In the genomic region with DNA sequence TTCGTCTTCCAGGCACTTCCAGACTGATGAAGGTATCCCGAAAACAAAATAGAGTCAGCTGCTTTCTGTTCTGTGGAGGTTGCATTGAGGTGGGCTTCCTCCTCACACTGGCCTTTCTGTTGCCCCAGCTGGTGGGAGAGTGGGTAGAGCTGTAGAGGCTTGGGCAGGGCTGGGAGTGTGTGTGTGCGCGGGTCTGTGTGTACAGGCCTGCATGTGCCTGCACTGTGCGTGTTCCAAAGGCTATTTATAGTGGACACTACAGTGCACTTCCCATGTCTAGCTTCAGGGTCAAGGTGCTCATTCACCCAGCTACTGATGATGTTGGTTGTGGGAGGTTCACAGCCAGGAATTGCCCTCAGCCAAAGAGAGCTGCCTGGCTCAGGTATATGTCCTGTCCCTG, we compare ENCODE assay signal across 29 cellular contexts.
"Had no signal": no experiment of that assay in that cellular context is flagged by ENCODE, and none has a peak within 500 bp of the region (broad histone marks: within the 10 kb centered on the region; RNA-seq: fewer than 3 reads in every experiment).

No MANE protein-coding gene starts in this region.

- ATAC-seq: activated naive CD4-positive, alpha-beta T cell treated with anti-CD3 and anti-CD28 coated beads, Interleukin-2, amount 50 U/mL, for 72 hours had no signal

- H3K4me2 ChIP-seq: PC-9 had no signal

- H3K36me3 ChIP-seq: adrenal gland, MG63, WERI-Rb-1 had no signal

- H3K27ac ChIP-seq: adrenal gland, PC-9, WERI-Rb-1 had no signal

- H3K9me3 ChIP-seq: adrenal gland, MG63 had no signal

- H3K27ac Mint-ChIP-seq: activated CD4-positive, alpha-beta memory T cell treated with anti-CD3 and anti-CD28 coated beads, Interleukin-2, amount 10 ng/mL, durations not matched to agents 7 days and 5 days; activated naive CD4-positive, alpha-beta T cell treated with anti-CD3 and anti-CD28 coated beads for 36 hours; activated naive CD4-positive, alpha-beta T cell treated with anti-CD3 and anti-CD28 coated beads, Interleukin-2, amount 50 U/mL, for 72 hours; activated T-cell treated with anti-CD3 and anti-CD28 coated beads, Interleukin-2, amount 50 U/mL, for 24 hours; activated T-helper 2 cell treated with anti-CD3 and anti-CD28 coated beads, Interferon-gamma antibody, Interleukin-2, Interleukin-4, amounts not matched to agents 10 μg/mL and 5 μg/mL and 100 μg/mL, durations not matched to agents 14 hours and 24 hours and 36 hours; brain had no signal

- H3K4me1 Mint-ChIP-seq: activated CD4-positive, alpha-beta memory T cell treated with anti-CD3 and anti-CD28 coated beads, Interleukin-2, amount 10 ng/mL, durations not matched to agents 7 days and 5 days had no signal

- H3K36me3 Mint-ChIP-seq: activated naive CD4-positive, alpha-beta T cell treated with anti-CD3 and anti-CD28 coated beads, Interleukin-2, amount 50 U/mL, for 72 hours; brain had no signal

- H3K4me1 ChIP-seq: adrenal gland had no signal

- DNase-seq: activated CD4-positive, alpha-beta memory T cell treated with anti-CD3 and anti-CD28 coated beads, Interleukin-2, amount 10 ng/mL, durations not matched to agents 7 days and 5 days; activated CD4-positive, alpha-beta T cell treated with anti-CD3 and anti-CD28 coated beads for 1 hour; activated CD4-positive, alpha-beta T cell treated with anti-CD3 and anti-CD28 coated beads for 48 hours; activated CD4-positive, CD25-positive, alpha-beta regulatory T cell; activated CD8-positive, alpha-beta memory T cell treated with anti-CD3 and anti-CD28 coated beads for 24 hours; activated gamma-delta T cell; activated naive CD4-positive, alpha-beta T cell treated with anti-CD3 and anti-CD28 coated beads for 36 hours; activated T-cell treated with anti-CD3 and anti-CD28 coated beads, Interleukin-2, amount 50 U/mL, for 24 hours; adrenal gland; caudate nucleus; Kasumi-1; KG1; MG63; NCI-H1092; NCI-H1436 treated with DMSO at 0.1 percent for 48 hours; NCI-H1694 treated with DMSO at 0.1 percent for 48 hours; NCI-H2029; NCI-H345; NCI-H524 treated with DMSO at 0.1 percent for 48 hours; PC-9; Right ventricle myocardium superior; SW 1271; T-helper 1 cell; T-helper 2 cell; T-helper 9 cell; WERI-Rb-1 had no signal

- H3K4me3 ChIP-seq: adrenal gland, MG63, PC-9 had no signal

- H3K9me3 Mint-ChIP-seq: activated CD4-positive, alpha-beta memory T cell treated with anti-CD3 and anti-CD28 coated beads, Interleukin-2, amount 10 ng/mL, durations not matched to agents 7 days and 5 days; activated naive CD4-positive, alpha-beta T cell treated with anti-CD3 and anti-CD28 coated beads for 36 hours; activated naive CD4-positive, alpha-beta T cell treated with anti-CD3 and anti-CD28 coated beads, Interleukin-2, amount 50 U/mL, for 72 hours; activated T-cell treated with anti-CD3 and anti-CD28 coated beads, Interleukin-2, amount 50 U/mL, for 24 hours; activated T-helper 2 cell treated with anti-CD3 and anti-CD28 coated beads, Interferon-gamma antibody, Interleukin-2, Interleukin-4, amounts not matched to agents 10 μg/mL and 5 μg/mL and 100 μg/mL, durations not matched to agents 14 hours and 24 hours and 36 hours had no signal

- H3K27me3 ChIP-seq: adrenal gland, MG63 had no signal

- H3K27me3 Mint-ChIP-seq: brain had no signal

- H3K4me3 Mint-ChIP-seq: activated CD4-positive, alpha-beta memory T cell treated with anti-CD3 and anti-CD28 coated beads, Interleukin-2, amount 10 ng/mL, durations not matched to agents 7 days and 5 days; activated naive CD4-positive, alpha-beta T cell treated with anti-CD3 and anti-CD28 coated beads for 36 hours; activated T-cell treated with anti-CD3 and anti-CD28 coated beads, Interleukin-2, amount 50 U/mL, for 24 hours; brain had no signal

- H2AFZ ChIP-seq: PC-9 had no signal
